16 cellular contexts compared by ENCODE assay signal in the genomic region with DNA sequence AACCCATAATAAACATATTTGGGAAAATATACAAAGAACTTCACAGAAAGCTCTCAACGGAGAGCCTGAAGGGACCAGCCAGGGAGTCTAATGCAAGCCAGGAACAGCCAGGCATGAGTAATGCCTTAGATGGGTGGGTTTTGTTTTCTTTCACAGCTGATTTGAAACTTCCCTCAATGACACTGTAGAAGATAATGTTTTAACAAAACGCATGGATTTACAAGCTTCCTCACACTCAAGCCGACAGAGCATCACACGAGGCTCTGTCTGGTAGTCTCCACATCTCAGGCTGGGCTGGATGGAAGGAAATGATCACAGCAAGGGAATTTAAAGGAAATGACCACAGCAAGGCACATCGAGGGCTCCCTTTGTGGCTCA.
DNase-seq lines count a peak whose midpoint lies in the region; ATAC-seq and TF ChIP-seq lines count a peak whose summit lies in the region.
"Had no signal": no experiment of that assay in that cellular context is flagged by ENCODE, and none has a peak within 500 bp of the region (broad histone marks: within the 10 kb centered on the region; RNA-seq: fewer than 3 reads in every experiment).

No MANE protein-coding gene starts in this region.

- H3K9me3 Mint-ChIP-seq in natural killer cell treated with Interleukin-12 subunit alpha and Interleukin-12 subunit beta and Interleukin-15 and Interleukin-18, amount 100 ng/mL, for 72 hours = no peaks in the 10 kb centered on the region
- peaks cover 0 to 3% (median 0%) of the 10 kb centered on the region in 7 donors for H3K9me3 Mint-ChIP-seq in CD14-positive monocyte

- H3K4me2 ChIP-seq in osteoblast (ENCODE audit: insufficient read depth, low read length) = peak overlapping the region; percentile 38

- no peaks in the 10 kb centered on the region for H3K36me3 ChIP-seq in osteoblast (ENCODE audit: insufficient read depth, low read length)
- H3K36me3 ChIP-seq: neutrophil had no signal

- H4K20me1 ChIP-seq in osteoblast (ENCODE audit: insufficient read depth, low read length) = no peaks in the 10 kb centered on the region

- H3K4me3 Mint-ChIP-seq in natural killer cell treated with Interleukin-12 subunit alpha and Interleukin-12 subunit beta and Interleukin-15 and Interleukin-18, amount 100 ng/mL, for 72 hours = no peak overlapping the region
- H3K4me3 Mint-ChIP-seq in CD14-positive monocyte = no peak overlapping the region

- H3K27ac ChIP-seq in osteoblast (ENCODE audit: low read depth, low read length) = peak overlapping the region; percentile 67
- H3K27ac ChIP-seq: neutrophil had no signal

- H3K4me3 ChIP-seq in fibroblast of villous mesenchyme (ENCODE audit: low read depth, low read length) = no peak overlapping the region
- no peak overlapping the region for H3K4me3 ChIP-seq in osteoblast (ENCODE audit: insufficient read depth, low read length)

- no peaks in the 10 kb centered on the region for H3K27me3 ChIP-seq in osteoblast (ENCODE audit: insufficient read depth, low read length)
- H3K27me3 ChIP-seq: neutrophil had no signal

- H3K27me3 Mint-ChIP-seq in natural killer cell treated with Interleukin-12 subunit alpha and Interleukin-12 subunit beta and Interleukin-15 and Interleukin-18, amount 100 ng/mL, for 72 hours = no peaks in the 10 kb centered on the region
- H3K27me3 Mint-ChIP-seq in CD14-positive monocyte (ENCODE audit: low read depth in 3 of 3) = no peaks in the 10 kb centered on the region

- H3K27ac Mint-ChIP-seq in natural killer cell treated with Interleukin-12 subunit alpha and Interleukin-12 subunit beta and Interleukin-15 and Interleukin-18, amount 100 ng/mL, for 72 hours = no peak overlapping the region
- H3K27ac Mint-ChIP-seq in CD14-positive monocyte = peak overlapping the region in 1 of 7 donors; percentile 61

- DNase-seq in AG08396 (ENCODE audit: low spot score) = peak; percentile 73
- DNase-seq in amniotic stem cell (lab: John Stamatoyannopoulos, UW) = peak; percentile 66
- peak; percentile 91 for DNase-seq in fibroblast of villous mesenchyme (ENCODE audit: low read depth)
- DNase-seq in osteoblast (ENCODE audit: insufficient read length, low spot score, missing footprints) = peak; percentile 98
- DNase-seq in natural killer cell treated with Interleukin-12 subunit alpha and Interleukin-12 subunit beta and Interleukin-15 and Interleukin-18, amount 100 ng/mL, for 72 hours (ENCODE audit: low spot score) = no peak
- no peak for DNase-seq in superior temporal gyrus (ENCODE audit: extremely low spot score)
- no peak for DNase-seq in CD14-positive monocyte (ENCODE audit: low spot score)
- DNase-seq: ACHN; activated naive CD4-positive, alpha-beta T cell treated with anti-CD3 and anti-CD28 coated beads, Interleukin-2, amount 50 U/mL, for 16 hours; cortex of kidney; DMS53; NCI-H1436; NCI-H526; stimulated activated CD4-positive, alpha-beta T cell treated with anti-CD3 and anti-CD28 coated beads, Interleukin-12 subunit alpha, Interleukin-12 subunit beta, amount 100 ng/mL, for 4 hours had no signal

- no peak for ATAC-seq in natural killer cell treated with Interleukin-12 subunit alpha and Interleukin-12 subunit beta and Interleukin-15 and Interleukin-18, amount 100 ng/mL, for 72 hours
- ATAC-seq in GM18868 (IDR thresholded peaks at IDR 0.05; ENCODE audit: unreplicated experiment) = no peak

- intact Hi-C loops in CD14-positive monocyte (cut with micrococcal nuclease) = no loop called here

- H3K4me1 ChIP-seq in osteoblast (ENCODE audit: insufficient read depth, low read length) = peaks cover 21% of the 10 kb centered on the region

- H3K4me1 Mint-ChIP-seq in natural killer cell treated with Interleukin-12 subunit alpha and Interleukin-12 subunit beta and Interleukin-15 and Interleukin-18, amount 100 ng/mL, for 72 hours (ENCODE audit: low read depth in 2 of 2) = no peaks in the 10 kb centered on the region
- no peaks in the 10 kb centered on the region for H3K4me1 Mint-ChIP-seq in CD14-positive monocyte

- peak overlapping the region; percentile 36 for H2AFZ ChIP-seq in osteoblast (ENCODE audit: low read length)

- no peaks in the 10 kb centered on the region for H3K9me3 ChIP-seq in osteoblast (ENCODE audit: low read depth, low read length)
- H3K9me3 ChIP-seq: neutrophil had no signal

- TF ChIP-seq CTCF in fibroblast of villous mesenchyme (IDR thresholded peaks at IDR 0.05; ENCODE audit: insufficient read depth, low read depth, low read length) = no peak
- TF ChIP-seq CTCF in osteoblast (IDR thresholded peaks at IDR 0.05; ENCODE audit: extremely low read depth, low read depth, low read length) = no peak
- no peak for TF ChIP-seq CTCF in CD14-positive monocyte (IDR thresholded peaks at IDR 0.05)

- H3K36me3 Mint-ChIP-seq in natural killer cell treated with Interleukin-12 subunit alpha and Interleukin-12 subunit beta and Interleukin-15 and Interleukin-18, amount 100 ng/mL, for 72 hours = no peaks in the 10 kb centered on the region
- peaks cover 4 to 19% of the 10 kb centered on the region in 2 donors for H3K36me3 Mint-ChIP-seq in CD14-positive monocyte

- no peaks in the 10 kb centered on the region for H3K79me2 ChIP-seq in osteoblast (ENCODE audit: insufficient read depth, low read length)

Comparison
In these comparisons a context has a peak if more than half of its experiments do, and no peak if none do; other contexts are left out.
1. DNase-seq: peak in AG08396 (single experiment), amniotic stem cell (single experiment), fibroblast of villous mesenchyme (single experiment) and osteoblast (single experiment); none in natural killer cell treated with Interleukin-12 subunit alpha and Interleukin-12 subunit beta and Interleukin-15 and Interleukin-18, amount 100 ng/mL, for 72 hours (single experiment), superior temporal gyrus (single experiment) and CD14-positive monocyte (single experiment).